1 cellular context compared by ENCODE assay signal in genomic region chr16:75463417-75464129, GRCh38.
TF ChIP-seq lines count a peak whose summit lies in the region.
"Not testable (repeated sequence)": the region's sequence is repeated elsewhere in the genome, so short reads cannot be mapped to it uniquely, and the experiment has no call there.

No MANE protein-coding gene starts in this region.

TF ChIP-seq in K562, 482 proteins besides CTCF, POLR2A, EP300 and RAD21:
- TF ChIP-seq TGIF2 (CRISPR knock-in tag; IDR thresholded peaks at IDR 0.05) (0 out of 2 replicates have a peak, but pooled peaks have one; percentile 39), UBTF (IDR thresholded peaks at IDR 0.05; ENCODE audit: borderline replicate concordance in 1 of 2, low read depth in 2 of 2, low read length in 2 of 2) (0 out of 4 replicates have a peak, but pooled peaks of 1 of the 2 experiments have one; percentile 22), FUS (optimal IDR thresholded peaks at IDR 0.05; ENCODE audit: low read depth, low read length) (peak; percentile 16), SIN3A (IDR thresholded peaks at IDR 0.05; ENCODE audit: borderline replicate concordance in 2 of 2, control insufficient read depth in 1 of 2, low read depth in 2 of 2, low read length in 2 of 2) (peak in 1 of 2 experiments; percentile 14; a peak in 1 of 4 replicates)
- TF ChIP-seq, protein P1, sequence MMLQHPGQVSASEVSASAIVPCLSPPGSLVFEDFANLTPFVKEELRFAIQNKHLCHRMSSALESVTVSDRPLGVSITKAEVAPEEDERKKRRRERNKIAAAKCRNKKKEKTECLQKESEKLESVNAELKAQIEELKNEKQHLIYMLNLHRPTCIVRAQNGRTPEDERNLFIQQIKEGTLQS (IDR thresholded peaks at IDR 0.05): not testable (repeated sequence)
- TF ChIP-seq, protein P1 (CRISPR knock-in tag; conservative IDR thresholded peaks at IDR 0.05): 0 out of 2 replicates have a peak, but pooled peaks have one; percentile 2
